In genomic region chr12:32131666-32132065, GRCh38 we compare ENCODE assay signal across 29 cellular contexts. TPM values are rescaled to one million over a fixed set of nuclear protein-coding genes. Genes with fewer than 3 reads are reported as not detected.
A peak's percentile ranks its signal among the peaks of the same experiment; 100 is the strongest.
DNase-seq lines count a peak whose midpoint lies in the region; ATAC-seq, FAIRE-seq and TF ChIP-seq lines count a peak whose summit lies in the region.
"Had no signal": no experiment of that assay in that cellular context is flagged by ENCODE, and none has a peak within 500 bp of the region (broad histone marks: within the 10 kb centered on the region; RNA-seq: fewer than 3 reads in every experiment).

No MANE protein-coding gene starts in this region.

- H3K9ac ChIP-seq in HepG2 (ENCODE audit: insufficient read depth, low read depth, low read length) = no peak overlapping the region
- no peak overlapping the region for H3K9ac ChIP-seq in SU-DHL-6 (ENCODE audit: low read length)
- H3K9ac ChIP-seq: BLaER1, KMS-11 had no signal

- 0 out of 3 replicates have a peak, but pooled peaks have one; percentile 11 for ATAC-seq in HepG2
- no peak for ATAC-seq in right lobe of liver
- no peak for ATAC-seq in GM18519 (IDR thresholded peaks at IDR 0.05; ENCODE audit: low FRiP score, unreplicated experiment)
- no peak for ATAC-seq in left cardiac atrium
- ATAC-seq: GM12878 had no signal

- in situ Hi-C loops in HepG2 (cut with HindIII; ENCODE audit: extremely low pct_ligation_motif_present, low pct_unique_long_range_greater_than_20kb) = no loop called here

- H3K9me3 ChIP-seq in HepG2 (ENCODE audit: low read length) = no peaks in the 10 kb centered on the region
- no peaks in the 10 kb centered on the region for H3K9me3 ChIP-seq in right lobe of liver
- H3K9me3 ChIP-seq in SU-DHL-6 (ENCODE audit: insufficient read depth, low read length) = no peaks in the 10 kb centered on the region
- H3K9me3 ChIP-seq: BLaER1, Peyer's patch had no signal

- CTCF ChIA-PET in HepG2 (lab: Yijun Ruan, JAX; ENCODE audit: low intra/inter-chr PET ratio, low total read pairs) (no interaction called here), HEK293T (lab: Yijun Ruan, JAX) (no interaction called here)

- DNase-seq in HepG2 (ENCODE audit: low spot score) = peak; percentile 58
- no peak for DNase-seq in right lobe of liver
- DNase-seq in glutamatergic neuron = no peak
- DNase-seq in activated CD4-positive, alpha-beta T cell treated with anti-CD3 and anti-CD28 coated beads, Interleukin-2, amount 50 U/mL, for 4 hours = no peak
- no peak for DNase-seq in HEK293T (ENCODE audit: extremely low spot score)
- DNase-seq in left cardiac atrium = no peak
- DNase-seq: 8988T; ACHN; CD4-positive, CD25-positive, alpha-beta regulatory T cell; EL; GDM1; H7; HFFc6; NCI-H1048; NCI-H1417; NCI-H1694; NCI-H2081; NCI-H226; NCI-H510A; NCI-H69; OCI-M1; Peyer's patch; SHP77 treated with DMSO at 0.1 percent for 48 hours had no signal

- H2AFZ ChIP-seq in HepG2 (ENCODE audit: low read length) (no peak overlapping the region), SU-DHL-6 (ENCODE audit: low read depth, low read length, severe bottlenecking) (no peak overlapping the region)

- peaks cover 45% of the 10 kb centered on the region for H3K4me1 ChIP-seq in HepG2 (ENCODE audit: insufficient read depth, low read length)
- H3K4me1 ChIP-seq in right lobe of liver = no peaks in the 10 kb centered on the region

- no peak overlapping the region for H3K27ac Mint-ChIP-seq in glutamatergic neuron (ENCODE audit: unreplicated experiment)
- H3K27ac Mint-ChIP-seq: HFFc6 had no signal

- POLR2A ChIA-PET in HepG2 (lab: Yijun Ruan, JAX) (no interaction called here), HEK293T (lab: Yijun Ruan, JAX) (no interaction called here)

- peak overlapping the region; percentile 16 for H3K4me3 Mint-ChIP-seq in glutamatergic neuron (ENCODE audit: unreplicated experiment)
- H3K4me3 Mint-ChIP-seq: CD4-positive, CD25-positive, alpha-beta regulatory T cell; HFFc6; IgD-negative memory B cell had no signal

- intact Hi-C loops in HepG2 (cut with micrococcal nuclease; ENCODE audit: unreplicated experiment) = no loop called here
- intact Hi-C loops in right lobe of liver (cut with DNase I) = no loop called here
- intact Hi-C loops in left cardiac atrium (cut with DNase I) = no loop called here

- peaks cover 3% of the 10 kb centered on the region for H3K27me3 Mint-ChIP-seq in glutamatergic neuron (ENCODE audit: unreplicated experiment)
- H3K27me3 Mint-ChIP-seq: CD4-positive, CD25-positive, alpha-beta regulatory T cell; IgD-negative memory B cell had no signal

- H3K36me3 ChIP-seq in HepG2 (replicated peaks in 1 of 2; ENCODE audit: control insufficient read depth in 1 of 2, insufficient read depth in 2 of 2, low read length in 2 of 2) = no peaks in the 10 kb centered on the region
- no peaks in the 10 kb centered on the region for H3K36me3 ChIP-seq in right lobe of liver
- H3K36me3 ChIP-seq in SU-DHL-6 (ENCODE audit: low read length) = no peaks in the 10 kb centered on the region
- H3K36me3 ChIP-seq: BLaER1, Peyer's patch had no signal

- no peak for TF ChIP-seq POLR2A in HepG2 (IDR thresholded peaks at IDR 0.05; ENCODE audit: insufficient read depth in 1 of 2, low read depth in 2 of 2, low read length in 2 of 2)
- no peak for TF ChIP-seq POLR2A in right lobe of liver (IDR thresholded peaks at IDR 0.05)

- no peaks in the 10 kb centered on the region for H3K36me3 Mint-ChIP-seq in glutamatergic neuron (ENCODE audit: unreplicated experiment)

- no peaks in the 10 kb centered on the region for H3K9me2 ChIP-seq in SU-DHL-6 (replicated peaks; ENCODE audit: insufficient read depth, low read length)

- H4K20me1 ChIP-seq in HepG2 (ENCODE audit: insufficient read depth, low read length) (no peaks in the 10 kb centered on the region), SU-DHL-6 (ENCODE audit: low read depth, low read length) (no peaks in the 10 kb centered on the region)
- H4K20me1 ChIP-seq: BLaER1 had no signal

- peaks cover 42% of the 10 kb centered on the region for H3K4me1 Mint-ChIP-seq in glutamatergic neuron (ENCODE audit: low read depth, unreplicated experiment)

- no TSS peak for BruUV-seq in HepG2 (replicated peaks; lab: Mats Ljungman, UMichigan)

- peaks cover 42% of the 10 kb centered on the region for H3F3A ChIP-seq in SU-DHL-6 (ENCODE audit: insufficient read depth)

- H3K79me2 ChIP-seq in HepG2 (ENCODE audit: insufficient read depth, low read length) = no peaks in the 10 kb centered on the region
- peaks cover 68% of the 10 kb centered on the region for H3K79me2 ChIP-seq in SU-DHL-6 (ENCODE audit: insufficient read depth, low read length)

- TF ChIP-seq EP300 in HepG2 (IDR thresholded peaks at IDR 0.05; ENCODE audit: low read depth in 2 of 2, low read length in 2 of 2) (no peak), HepG2 (CRISPR knock-in tag; IDR thresholded peaks at IDR 0.05; ENCODE audit: borderline replicate concordance) (no peak)

- FAIRE-seq in HepG2 (lab: Jason Lieb, UNC) = peak; percentile 12
- FAIRE-seq: GM12878 had no signal

- H3K4me3 ChIP-seq in HepG2 (replicated peaks in 1 of 3; ENCODE audit: insufficient read depth in 1 of 3, low read depth in 2 of 3, low read length in 3 of 3) (no peak overlapping the region), right lobe of liver (no peak overlapping the region), SU-DHL-6 (ENCODE audit: insufficient read depth, low read length, poor library complexity, severe bottlenecking) (no peak overlapping the region)
- H3K4me3 ChIP-seq: BLaER1, GM12878, Peyer's patch had no signal

- H3K27ac ChIP-seq in HepG2 (ENCODE audit: extremely low read length, insufficient read depth, low read length) = peak overlapping the region; percentile 49
- no peak overlapping the region for H3K27ac ChIP-seq in right lobe of liver
- peak overlapping the region; percentile 27; the same call in 1 of the 2 replicates for H3K27ac ChIP-seq in SU-DHL-6 (ENCODE audit: low read depth, low read length)
- H3K27ac ChIP-seq: BLaER1, KMS-11, Peyer's patch had no signal

- H3K4me2 ChIP-seq in HepG2 (ENCODE audit: low read depth, low read length) = peak overlapping the region; percentile 35
- no peak overlapping the region for H3K4me2 ChIP-seq in SU-DHL-6 (ENCODE audit: low read depth, low read length, poor library complexity, severe bottlenecking)
- H3K4me2 ChIP-seq: BLaER1, KMS-11 had no signal

- WGBS in HepG2 (ENCODE audit: low lambda C conversion rate) = 30% methylated on average over 5 of the region's 5 CpGs
- 66% methylated on average over 5 of the region's 5 CpGs for WGBS in right lobe of liver (ENCODE audit: insufficient coverage, low coverage, low lambda C conversion rate, missing lambda C conversion rate)

- TF ChIP-seq RAD21 in HepG2 (CRISPR knock-in tag; IDR thresholded peaks at IDR 0.05) = no peak

- no peak for TF ChIP-seq CTCF in HepG2 (CRISPR knock-in tag; IDR thresholded peaks at IDR 0.05)
- TF ChIP-seq CTCF in right lobe of liver (IDR thresholded peaks at IDR 0.05) = no peak
- TF ChIP-seq CTCF in SU-DHL-6 (IDR thresholded peaks at IDR 0.05; ENCODE audit: insufficient read depth, low read length, poor library complexity, severe bottlenecking) = no peak
- TF ChIP-seq CTCF in glutamatergic neuron (IDR thresholded peaks at IDR 0.05; ENCODE audit: partially characterized antibody, unreplicated experiment) = no peak

- peaks cover 12% of the 10 kb centered on the region for H3K9me3 Mint-ChIP-seq in glutamatergic neuron (ENCODE audit: unreplicated experiment)
- H3K9me3 Mint-ChIP-seq: CD4-positive, CD25-positive, alpha-beta regulatory T cell; HFFc6; IgD-negative memory B cell had no signal

- H3K27me3 ChIP-seq in HepG2 (ENCODE audit: control insufficient read depth in 1 of 2, insufficient read depth in 2 of 2, low read length in 2 of 2) (no peaks in the 10 kb centered on the region), right lobe of liver (no peaks in the 10 kb centered on the region), SU-DHL-6 (ENCODE audit: low read length) (no peaks in the 10 kb centered on the region)
- H3K27me3 ChIP-seq: BLaER1, Peyer's patch had no signal

TF ChIP-seq in HEK293T, 16 proteins besides CTCF, POLR2A, EP300 and RAD21 (continues in another document):
- TF ChIP-seq ZNF384 (IDR thresholded peaks at IDR 0.05) (no peak), NFRKB (IDR thresholded peaks at IDR 0.05) (no peak), FOXM1 (IDR thresholded peaks at IDR 0.05; ENCODE audit: borderline replicate concordance) (no peak), TARDBP (IDR thresholded peaks at IDR 0.05) (no peak)

RNA-seq across cellular contexts. Expression of gene BICD1, which starts 25.0 kb away (rescaled TPM):
- total RNA-seq in HepG2 (2016; rRNA removed; fragmentation: Illumina TruSeq; extraction: Trizol) = 4.8 and 5.2 TPM in 2 replicates
- total RNA-seq in HepG2 (2016; cell fraction: cytosol; rRNA removed; fragmentation: Illumina TruSeq; extraction: Trizol; ENCODE audit: low read depth) = 2.9 and 3.2 TPM in 2 replicates
- 3.7 and 5.0 TPM in 2 replicates for total RNA-seq in HepG2 (2016; cell fraction: insoluble cytoplasmic fraction; rRNA removed; fragmentation: Illumina TruSeq; extraction: Trizol)
- 4.3 and 5.1 TPM in 2 replicates for total RNA-seq in HepG2 (2016; cell fraction: membrane; rRNA removed; fragmentation: Illumina TruSeq; extraction: Trizol)
- 11.2 and 11.5 TPM in 2 replicates for total RNA-seq in HepG2 (2016; cell fraction: nucleus; rRNA removed; fragmentation: Illumina TruSeq; extraction: Trizol)
- 4.5 and 4.7 TPM in 2 replicates for polyA plus RNA-seq in HepG2 (2011; rRNA removed)
- 1.5 and 2.1 TPM in 2 replicates for polyA plus RNA-seq in HepG2 (2011; cell fraction: cytosol; rRNA removed)
- 8.0 and 8.8 TPM in 2 replicates for polyA plus RNA-seq in HepG2 (2011; cell fraction: nucleus; rRNA removed)
- 4.7 and 5.0 TPM in 2 replicates for polyA plus RNA-seq in HepG2 (2012)
- 1.6 and 1.7 TPM in 2 replicates for polyA plus RNA-seq in HepG2 (2016; cell fraction: cytosol; fragmentation: Illumina TruSeq; extraction: Trizol; ENCODE audit: low read depth)
- polyA plus RNA-seq in HepG2 (2016; cell fraction: insoluble cytoplasmic fraction; fragmentation: Illumina TruSeq; extraction: Trizol; ENCODE audit: low read depth) = 8.0 and 8.4 TPM in 2 replicates
- 4.5 and 4.7 TPM in 2 replicates for polyA plus RNA-seq in HepG2 (2016; cell fraction: membrane; fragmentation: Illumina TruSeq; extraction: Trizol; ENCODE audit: low read depth)
- 9.3 and 10.0 TPM in 2 replicates for polyA plus RNA-seq in HepG2 (2016; cell fraction: nucleus; fragmentation: Illumina TruSeq; extraction: Trizol; ENCODE audit: insufficient read depth, low read depth)
- polyA minus RNA-seq in HepG2 (2011; rRNA and poly(A)+ RNA removed; ENCODE audit: low replicate concordance) = 11.8 and 42.9 TPM in 2 replicates
- 2.5 and 3.4 TPM in 2 replicates for polyA minus RNA-seq in HepG2 (2011; cell fraction: cytosol; rRNA and poly(A)+ RNA removed)
- 24.3 and 27.0 TPM in 2 replicates for polyA minus RNA-seq in HepG2 (2011; cell fraction: nucleus; rRNA and poly(A)+ RNA removed)
- total RNA-seq in right lobe of liver = 1 to 10 TPM; 1.0 to 4.9 (median 2.1) TPM
- total RNA-seq in glutamatergic neuron (ENCODE audit: unreplicated experiment) = 561 TPM
- total RNA-seq in left cardiac atrium = 10 to 100 TPM in 1 of 2 donors, 1 to 10 TPM in 1; 5.6 to 14.6 TPM

Comparison
In these comparisons a context has a peak if more than half of its experiments do, and no peak if none do; other contexts are left out.
1. H3K27ac ChIP-seq: peak in HepG2 (single experiment) and SU-DHL-6 (single experiment); none in right lobe of liver (0 of 3).
2. RNA of gene BICD1, which starts 25.0 kb away (total RNA-seq): 561 TPM in glutamatergic neuron (single experiment); 5.6 to 14.6 TPM in left cardiac atrium, 2.9 to 11.5 TPM in HepG2 and 1.0 to 4.9 TPM in right lobe of liver; every median in the first group is over 10 times any median in the second.